In the genomic region with DNA sequence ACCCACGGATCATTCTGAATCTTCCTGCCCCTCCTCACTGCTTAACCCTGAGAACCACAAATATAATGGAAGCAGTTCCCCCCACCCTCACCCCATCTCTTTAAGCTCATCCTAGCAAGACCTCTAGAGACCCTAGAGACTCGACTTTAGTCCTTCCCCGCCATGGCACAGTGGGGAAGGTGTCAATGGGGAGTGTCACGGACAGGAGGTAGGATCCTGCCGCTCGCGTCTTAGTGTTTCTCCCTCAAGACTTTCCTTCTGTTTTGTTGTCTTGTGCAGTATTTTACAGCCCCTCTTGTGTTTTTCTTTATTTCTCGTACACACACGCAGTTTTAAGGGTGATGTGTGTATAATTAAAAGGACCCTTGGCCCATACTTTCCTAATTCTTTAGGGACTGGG, we compare ENCODE assay signal across 8 cellular contexts. TPM values are rescaled to one million over a fixed set of nuclear protein-coding genes. Genes with fewer than 3 reads are reported as not detected.
DNase-seq lines count a peak whose midpoint lies in the region; ATAC-seq lines count a peak whose summit lies in the region.

No MANE protein-coding gene starts in this region.

- peaks cover 40% of the 10 kb centered on the region for H3K36me3 ChIP-seq in HUES64 (ENCODE audit: insufficient read depth, low read length)

- peaks cover 75% of the 10 kb centered on the region for H3K36me3 Mint-ChIP-seq in activated T-helper 2 cell treated with anti-CD3 and anti-CD28 coated beads, Interferon-gamma antibody, Interleukin-2, Interleukin-4, amounts not matched to agents 10 μg/mL and 5 μg/mL and 100 μg/mL, durations not matched to agents 14 hours and 24 hours and 36 hours (ENCODE audit: low read depth)
- H3K36me3 Mint-ChIP-seq in stimulated activated memory B cell treated with anti-CD40 and anti-IgM and Interleukin-4, amounts not matched to agents 10 μg/mL and 1 μg/mL and 100 μg/mL, for 72 hours = peaks cover 34% of the 10 kb centered on the region

- H3K27ac ChIP-seq in HUES64 (ENCODE audit: low read depth, low read length) = peak overlapping the region; percentile 99

- H3K4me3 ChIP-seq in HUES64 (ENCODE audit: low read length) (peak overlapping the region; percentile 81), iPS-18c (ENCODE audit: insufficient read depth, low read depth, low read length) (peak overlapping the region; percentile 88; the same call in 1 of the 2 replicates)

- H3K27me3 Mint-ChIP-seq in activated T-helper 2 cell treated with anti-CD3 and anti-CD28 coated beads, Interferon-gamma antibody, Interleukin-2, Interleukin-4, amounts not matched to agents 10 μg/mL and 5 μg/mL and 100 μg/mL, durations not matched to agents 14 hours and 24 hours and 36 hours (ENCODE audit: low read depth) = no peaks in the 10 kb centered on the region
- no peaks in the 10 kb centered on the region for H3K27me3 Mint-ChIP-seq in stimulated activated memory B cell treated with anti-CD40 and anti-IgM and Interleukin-4, amounts not matched to agents 10 μg/mL and 1 μg/mL and 100 μg/mL, for 72 hours

- DNase-seq in activated T-helper 2 cell treated with anti-CD3 and anti-CD28 coated beads, Interferon-gamma antibody, Interleukin-2, Interleukin-4, amounts not matched to agents 10 μg/mL and 5 μg/mL and 100 μg/mL, durations not matched to agents 14 hours and 24 hours and 36 hours (ENCODE audit: low spot score) = no peak
- DNase-seq in RPMI8226 = no peak
- DNase-seq in SK-N-DZ (ENCODE audit: low spot score) = no peak

- peak overlapping the region; percentile 97 for H3K27ac Mint-ChIP-seq in activated T-helper 2 cell treated with anti-CD3 and anti-CD28 coated beads, Interferon-gamma antibody, Interleukin-2, Interleukin-4, amounts not matched to agents 10 μg/mL and 5 μg/mL and 100 μg/mL, durations not matched to agents 14 hours and 24 hours and 36 hours
- H3K27ac Mint-ChIP-seq in stimulated activated memory B cell treated with anti-CD40 and anti-IgM and Interleukin-4, amounts not matched to agents 10 μg/mL and 1 μg/mL and 100 μg/mL, for 72 hours = peak overlapping the region; percentile 99

- H3K4me1 ChIP-seq in HUES64 (ENCODE audit: insufficient read depth, low read length) = peaks cover 8% of the 10 kb centered on the region

- ATAC-seq in stimulated activated memory B cell treated with anti-CD40 and anti-IgM and Interleukin-4, amounts not matched to agents 10 μg/mL and 1 μg/mL and 100 μg/mL, for 72 hours = no peak
- ATAC-seq in esophagus mucosa (no peak), HG03571 (IDR thresholded peaks at IDR 0.05; ENCODE audit: unreplicated experiment) (no peak)

- peak overlapping the region; percentile 98 for H3K9ac ChIP-seq in HUES64 (ENCODE audit: low read depth, low read length)

- H3K27me3 ChIP-seq in HUES64 (ENCODE audit: insufficient read depth, low read length) = no peaks in the 10 kb centered on the region

- H3K9me3 ChIP-seq in HUES64 (ENCODE audit: insufficient read depth, low read depth, low read length) (no peaks in the 10 kb centered on the region), iPS-18c (ENCODE audit: control insufficient read depth, insufficient read depth, low read length) (no peaks in the 10 kb centered on the region)

- no peaks in the 10 kb centered on the region for H3K9me3 Mint-ChIP-seq in activated T-helper 2 cell treated with anti-CD3 and anti-CD28 coated beads, Interferon-gamma antibody, Interleukin-2, Interleukin-4, amounts not matched to agents 10 μg/mL and 5 μg/mL and 100 μg/mL, durations not matched to agents 14 hours and 24 hours and 36 hours
- H3K9me3 Mint-ChIP-seq in stimulated activated memory B cell treated with anti-CD40 and anti-IgM and Interleukin-4, amounts not matched to agents 10 μg/mL and 1 μg/mL and 100 μg/mL, for 72 hours = no peaks in the 10 kb centered on the region

- 94% methylated on average over 6 of the region's 9 CpGs for WGBS in HUES64

- peak overlapping the region; percentile 93 for H3K4me3 Mint-ChIP-seq in activated T-helper 2 cell treated with anti-CD3 and anti-CD28 coated beads, Interferon-gamma antibody, Interleukin-2, Interleukin-4, amounts not matched to agents 10 μg/mL and 5 μg/mL and 100 μg/mL, durations not matched to agents 14 hours and 24 hours and 36 hours (ENCODE audit: low read depth)
- H3K4me3 Mint-ChIP-seq in stimulated activated memory B cell treated with anti-CD40 and anti-IgM and Interleukin-4, amounts not matched to agents 10 μg/mL and 1 μg/mL and 100 μg/mL, for 72 hours = peak overlapping the region; percentile 97

- peaks cover 24% of the 10 kb centered on the region for H3K4me1 Mint-ChIP-seq in activated T-helper 2 cell treated with anti-CD3 and anti-CD28 coated beads, Interferon-gamma antibody, Interleukin-2, Interleukin-4, amounts not matched to agents 10 μg/mL and 5 μg/mL and 100 μg/mL, durations not matched to agents 14 hours and 24 hours and 36 hours (ENCODE audit: low read depth)
- H3K4me1 Mint-ChIP-seq in stimulated activated memory B cell treated with anti-CD40 and anti-IgM and Interleukin-4, amounts not matched to agents 10 μg/mL and 1 μg/mL and 100 μg/mL, for 72 hours = peaks cover 23% of the 10 kb centered on the region

- intact Hi-C loops in activated T-helper 2 cell treated with anti-CD3 and anti-CD28 coated beads, Interferon-gamma antibody, Interleukin-2, Interleukin-4, amounts not matched to agents 10 μg/mL and 5 μg/mL and 100 μg/mL, durations not matched to agents 14 hours and 24 hours and 36 hours (cut with micrococcal nuclease) = loop anchor here (2.0 to 10.0 kb wide), 2 partner anchors 13 to 293 kb away; a partner anchor contains a TSS

RNA-seq across cellular contexts. Expression of a gene that starts 0.7 kb away (rescaled TPM):
- polyA plus RNA-seq in HUES64 (2013, experiment 1 of 2) = 99.5 TPM
- polyA plus RNA-seq in HUES64 (2013, experiment 2 of 2) = 96.0 TPM
- 115 and 117 TPM in 2 replicates for total RNA-seq in activated T-helper 2 cell treated with anti-CD3 and anti-CD28 coated beads, Interferon-gamma antibody, Interleukin-2, Interleukin-4, amounts not matched to agents 10 μg/mL and 5 μg/mL and 100 μg/mL, durations not matched to agents 14 hours and 24 hours and 36 hours
- polyA plus RNA-seq in SK-N-DZ (2014; cell fraction: cytosol; rRNA removed) = 180 and 248 TPM in 2 replicates
- polyA plus RNA-seq in SK-N-DZ (2014; cell fraction: nucleus; rRNA removed) = 96.3 and 121 TPM in 2 replicates
- total RNA-seq in esophagus mucosa = 44.3 TPM

RNA-seq across cellular contexts. Expression of a gene that starts 18.2 kb away (rescaled TPM):
- polyA plus RNA-seq in HUES64 (2013, experiment 1 of 2) = 19.3 TPM
- polyA plus RNA-seq in HUES64 (2013, experiment 2 of 2) = 20.0 TPM
- 62.6 and 63.7 TPM in 2 replicates for total RNA-seq in activated T-helper 2 cell treated with anti-CD3 and anti-CD28 coated beads, Interferon-gamma antibody, Interleukin-2, Interleukin-4, amounts not matched to agents 10 μg/mL and 5 μg/mL and 100 μg/mL, durations not matched to agents 14 hours and 24 hours and 36 hours
- polyA plus RNA-seq in SK-N-DZ (2014; cell fraction: cytosol; rRNA removed) = 16.7 and 16.9 TPM in 2 replicates
- 9.0 and 15.9 TPM in 2 replicates for polyA plus RNA-seq in SK-N-DZ (2014; cell fraction: nucleus; rRNA removed)
- 12.7 TPM for total RNA-seq in esophagus mucosa

RNA-seq across cellular contexts. Expression of a gene that starts 29.9 kb away (rescaled TPM):
- polyA plus RNA-seq in HUES64 (2013, experiment 1 of 2) = not detected
- 1.3 TPM for polyA plus RNA-seq in HUES64 (2013, experiment 2 of 2)
- 1.7 and 2.2 TPM in 2 replicates for total RNA-seq in activated T-helper 2 cell treated with anti-CD3 and anti-CD28 coated beads, Interferon-gamma antibody, Interleukin-2, Interleukin-4, amounts not matched to agents 10 μg/mL and 5 μg/mL and 100 μg/mL, durations not matched to agents 14 hours and 24 hours and 36 hours
- 0.45 and 0.74 TPM in 2 replicates for polyA plus RNA-seq in SK-N-DZ (2014; cell fraction: cytosol; rRNA removed)
- polyA plus RNA-seq in SK-N-DZ (2014; cell fraction: nucleus; rRNA removed) = 5.9 and 10.0 TPM in 2 replicates
- total RNA-seq in esophagus mucosa = 0.28 TPM

RNA-seq across cellular contexts. Expression of a gene that starts 35.7 kb away (rescaled TPM):
- polyA plus RNA-seq in HUES64 (2013, experiment 1 of 2) = 1.9 TPM
- 2.4 TPM for polyA plus RNA-seq in HUES64 (2013, experiment 2 of 2)
- total RNA-seq in activated T-helper 2 cell treated with anti-CD3 and anti-CD28 coated beads, Interferon-gamma antibody, Interleukin-2, Interleukin-4, amounts not matched to agents 10 μg/mL and 5 μg/mL and 100 μg/mL, durations not matched to agents 14 hours and 24 hours and 36 hours = 5.8 and 7.1 TPM in 2 replicates
- 4.4 and 6.1 TPM in 2 replicates for polyA plus RNA-seq in SK-N-DZ (2014; cell fraction: cytosol; rRNA removed)
- 86.1 and 87.6 TPM in 2 replicates for polyA plus RNA-seq in SK-N-DZ (2014; cell fraction: nucleus; rRNA removed)
- total RNA-seq in esophagus mucosa = 2.0 TPM

RNA-seq across cellular contexts. Expression of a gene that starts 58.7 kb away (rescaled TPM):
- 5.7 TPM for polyA plus RNA-seq in HUES64 (2013, experiment 1 of 2)
- 4.9 TPM for polyA plus RNA-seq in HUES64 (2013, experiment 2 of 2)
- 128 and 132 TPM in 2 replicates for total RNA-seq in activated T-helper 2 cell treated with anti-CD3 and anti-CD28 coated beads, Interferon-gamma antibody, Interleukin-2, Interleukin-4, amounts not matched to agents 10 μg/mL and 5 μg/mL and 100 μg/mL, durations not matched to agents 14 hours and 24 hours and 36 hours
- 1.8 and 2.0 TPM in 2 replicates for polyA plus RNA-seq in SK-N-DZ (2014; cell fraction: cytosol; rRNA removed)
- polyA plus RNA-seq in SK-N-DZ (2014; cell fraction: nucleus; rRNA removed) = 4.1 and 5.1 TPM in 2 replicates
- total RNA-seq in esophagus mucosa = 34.6 TPM
